19 cellular contexts compared by ENCODE assay signal in the genomic region with DNA sequence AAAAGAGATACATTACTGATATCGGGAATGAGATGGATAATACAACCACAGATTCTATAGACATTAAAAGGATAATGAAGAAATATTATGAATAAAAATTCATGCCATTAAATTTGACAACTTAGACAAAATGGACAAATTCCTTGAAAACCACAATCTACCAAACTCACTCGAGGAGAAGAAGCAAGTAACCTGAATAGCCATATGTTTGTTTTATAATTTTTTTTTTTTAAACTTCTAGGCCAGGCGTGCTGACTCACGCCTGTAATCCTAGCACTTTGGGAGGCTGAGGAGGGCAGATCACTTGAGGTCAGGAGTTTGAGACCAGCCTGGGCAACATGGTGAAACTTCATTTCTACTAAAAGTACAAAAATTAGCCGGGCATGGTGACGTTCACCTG.
"Had no signal": no experiment of that assay in that cellular context is flagged by ENCODE, and none has a peak within 500 bp of the region (broad histone marks: within the 10 kb centered on the region; RNA-seq: fewer than 3 reads in every experiment).

No MANE protein-coding gene starts in this region.

- ATAC-seq: gastroesophageal sphincter; left cardiac atrium; lower lobe of right lung; natural killer cell treated with Interleukin-12 subunit alpha and Interleukin-12 subunit beta and Interleukin-15 and Interleukin-18, amount 100 ng/mL, for 72 hours; pancreas; right cardiac atrium had no signal

- H3K4me3 ChIP-seq: colonic mucosa, esophagus muscularis mucosa, gastroesophageal sphincter, left ventricle myocardium inferior, lower lobe of right lung, neural progenitor cell, pancreas, stomach, thoracic aorta had no signal

- DNase-seq: colonic mucosa; effector CD8-positive, alpha-beta T cell; immature natural killer cell; left cardiac atrium; left ventricle myocardium inferior; lower lobe of right lung; nucleus accumbens; pancreas; right cardiac atrium; small intestine; stimulated activated CD4-positive, alpha-beta T cell treated with anti-CD3 and anti-CD28 coated beads, Interleukin-12 subunit alpha, Interleukin-12 subunit beta, amount 100 ng/mL, for 4 hours; stimulated activated naive CD4-positive, alpha-beta T cell; stomach; substantia nigra had no signal
